In the genomic region with DNA sequence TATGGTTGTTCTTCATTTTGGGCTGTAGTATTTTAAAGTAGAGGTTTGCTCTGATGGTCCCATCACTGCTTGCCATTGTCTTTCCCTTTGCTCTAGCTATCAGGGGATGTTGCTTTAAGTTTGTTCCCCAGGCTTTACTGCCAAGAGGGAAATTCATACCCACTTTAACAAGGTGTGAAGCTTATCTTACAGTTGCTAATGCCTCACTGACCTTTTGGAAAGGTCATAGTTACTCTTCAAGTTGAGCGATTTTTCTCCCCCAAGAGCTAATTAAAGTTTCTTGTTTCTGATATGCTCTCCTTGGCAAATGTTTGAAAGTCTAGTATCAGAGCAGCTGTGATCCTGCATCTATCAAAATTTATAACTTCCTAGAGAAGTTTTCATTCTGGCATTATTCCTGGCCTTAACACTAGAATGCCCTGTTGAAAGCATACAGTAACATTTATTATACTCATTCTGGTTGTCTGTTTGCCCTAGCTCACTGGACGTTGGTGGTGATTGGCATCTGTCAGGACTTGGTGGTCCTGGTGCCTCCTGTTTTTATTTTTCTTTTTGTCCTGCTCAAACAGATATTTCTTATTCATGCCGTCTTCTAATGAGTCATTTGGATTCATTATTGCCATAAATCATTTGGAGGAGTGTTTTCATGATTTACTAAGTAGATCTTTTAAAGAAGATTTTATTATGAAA, we compare ENCODE assay signal across 13 cellular contexts. TPM values are rescaled to one million over a fixed set of nuclear protein-coding genes. Genes with fewer than 3 reads are reported as not detected.
A peak's percentile ranks its signal among the peaks of the same experiment; 100 is the strongest.
DNase-seq lines count a peak whose midpoint lies in the region; ATAC-seq and TF ChIP-seq lines count a peak whose summit lies in the region.
"Had no signal": no experiment of that assay in that cellular context is flagged by ENCODE, and none has a peak within 500 bp of the region (broad histone marks: within the 10 kb centered on the region; RNA-seq: fewer than 3 reads in every experiment).

No MANE protein-coding gene starts in this region.

- no TSS peak for BruUV-seq in Panc1 (replicated peaks; lab: Mats Ljungman, UMichigan)

- intact Hi-C loops in Panc1 (cut with micrococcal nuclease; ENCODE audit: unreplicated experiment): loop anchor here (10.0 kb wide), 1 partner anchor 184 kb away; no protein-coding TSS in a partner anchor
- intact Hi-C loops in activated CD4-positive, alpha-beta T cell treated with anti-CD3 and anti-CD28 coated beads for 36 hours (cut with DNase I, micrococcal nuclease): loop anchor here (5.0 to 10.0 kb wide), 2 partner anchors 38 to 326 kb away; a partner anchor contains a TSS

- H3K27ac ChIP-seq in Panc1 (ENCODE audit: low read length): peak overlapping the region; percentile 17; the same call in 1 of the 2 replicates
- H3K27ac ChIP-seq in subcutaneous abdominal adipose tissue (ENCODE audit: low read depth, low read length): peak overlapping the region; percentile 42

- H3K9ac ChIP-seq in subcutaneous abdominal adipose tissue (ENCODE audit: low read length in 5 of 5): no peak overlapping the region

- DNase-seq in Panc1 (ENCODE audit: low read depth, low spot score): no peak
- peak; percentile 16 for DNase-seq in astrocyte of the hippocampus (ENCODE audit: low read depth, low spot score)
- peak; percentile 51 for DNase-seq in left kidney (ENCODE audit: low read depth, low spot score)
- DNase-seq in DMS53 (lab: John Stamatoyannopoulos, UW): no peak
- no peak for DNase-seq in activated CD4-positive, alpha-beta T cell treated with anti-CD3 and anti-CD28 coated beads for 36 hours
- DNase-seq: activated naive CD4-positive, alpha-beta T cell treated with anti-CD3 and anti-CD28 coated beads, Interleukin-2, amount 10 ng/mL, durations not matched to agents 7 days and 5 days; DMS79 treated with DMSO at 0.1 percent for 48 hours; NCI-H2171; stimulated activated CD4-positive, alpha-beta T cell treated with anti-CD3 and anti-CD28 coated beads, Interleukin-2, amount 100 ng/mL, for 24 hours; substantia nigra had no signal

- H3K36me3 ChIP-seq in Panc1 (ENCODE audit: control insufficient read depth, insufficient read depth, low read length) (peaks cover 27% of the 10 kb centered on the region), subcutaneous abdominal adipose tissue (ENCODE audit: control insufficient read depth in 5 of 5, insufficient read depth in 5 of 5, low read length in 5 of 5) (peaks cover 3 to 48% (median 23%) of the 10 kb centered on the region in 5 donors)

- H3K4me3 Mint-ChIP-seq in activated CD4-positive, alpha-beta T cell treated with anti-CD3 and anti-CD28 coated beads for 36 hours: no peak overlapping the region
- H3K4me3 Mint-ChIP-seq: activated naive CD4-positive, alpha-beta T cell treated with anti-CD3 and anti-CD28 coated beads, Interleukin-2, amount 10 ng/mL, durations not matched to agents 7 days and 5 days had no signal

- 0 out of 2 replicates have a peak, but pooled peaks have one; percentile 22 for ATAC-seq in Panc1
- ATAC-seq in GM21786 (IDR thresholded peaks at IDR 0.05; ENCODE audit: unreplicated experiment): no peak
- no peak for ATAC-seq in activated CD4-positive, alpha-beta T cell treated with anti-CD3 and anti-CD28 coated beads for 36 hours

- peaks cover 58% of the 10 kb centered on the region for H3K4me1 Mint-ChIP-seq in activated CD4-positive, alpha-beta T cell treated with anti-CD3 and anti-CD28 coated beads for 36 hours

- no peak for TF ChIP-seq CTCF in Panc1 (IDR thresholded peaks at IDR 0.05)

- H3K9me3 Mint-ChIP-seq in activated CD4-positive, alpha-beta T cell treated with anti-CD3 and anti-CD28 coated beads for 36 hours (ENCODE audit: low read depth): no peaks in the 10 kb centered on the region
- H3K9me3 Mint-ChIP-seq: activated naive CD4-positive, alpha-beta T cell treated with anti-CD3 and anti-CD28 coated beads, Interleukin-2, amount 10 ng/mL, durations not matched to agents 7 days and 5 days; IgD-negative memory B cell had no signal

- H3K4me1 ChIP-seq in Panc1 (ENCODE audit: control insufficient read depth, insufficient read depth, low read length) (peaks cover 28% of the 10 kb centered on the region), subcutaneous abdominal adipose tissue (ENCODE audit: control insufficient read depth in 5 of 5, insufficient read depth in 5 of 5, low read length in 5 of 5) (peaks cover 0 to 47% (median 36%) of the 10 kb centered on the region in 5 donors)

- H3K36me3 Mint-ChIP-seq in activated CD4-positive, alpha-beta T cell treated with anti-CD3 and anti-CD28 coated beads for 36 hours (ENCODE audit: low read depth): peaks cover 76% of the 10 kb centered on the region

- CTCF ChIA-PET in Panc1 (lab: Charles Lee): interaction anchor here (0.5 kb wide), 1 partner anchor 444 kb away, joined by 4 read pairs; no protein-coding TSS in a partner anchor
- CTCF ChIA-PET in activated CD4-positive, alpha-beta T cell treated with anti-CD3 and anti-CD28 coated beads for 36 hours (lab: Charles Lee): interaction anchor here (1.3 kb wide), 1 partner anchor 41 kb away, joined by 3 read pairs; no protein-coding TSS in a partner anchor

- H3K4me3 ChIP-seq in Panc1 (ENCODE audit: low read depth in 2 of 2, low read length in 2 of 2) (no peak overlapping the region), subcutaneous abdominal adipose tissue (ENCODE audit: low read depth in 1 of 5, low read length in 5 of 5) (no peak overlapping the region)

- POLR2A ChIA-PET in Panc1 (lab: Charles Lee): no interaction called here
- POLR2A ChIA-PET in activated CD4-positive, alpha-beta T cell treated with anti-CD3 and anti-CD28 coated beads for 36 hours (lab: Charles Lee): interaction anchor here (1.3 kb wide), 1 partner anchor 9 kb away, joined by 5 read pairs; no protein-coding TSS in a partner anchor

- H3K27me3 Mint-ChIP-seq in activated CD4-positive, alpha-beta T cell treated with anti-CD3 and anti-CD28 coated beads for 36 hours: no peaks in the 10 kb centered on the region
- H3K27me3 Mint-ChIP-seq: activated naive CD4-positive, alpha-beta T cell treated with anti-CD3 and anti-CD28 coated beads, Interleukin-2, amount 10 ng/mL, durations not matched to agents 7 days and 5 days; IgD-negative memory B cell had no signal

- in situ Hi-C loops in Panc1 (cut with HindIII; ENCODE audit: low pct_unique_long_range_greater_than_20kb, low sequenced_read_pairs): no loop called here

- H3K27ac Mint-ChIP-seq in activated CD4-positive, alpha-beta T cell treated with anti-CD3 and anti-CD28 coated beads for 36 hours: no peak overlapping the region

- H3K9me3 ChIP-seq in Panc1 (ENCODE audit: control insufficient read depth, insufficient read depth, low read depth, low read length): no peaks in the 10 kb centered on the region
- no peaks in the 10 kb centered on the region for H3K9me3 ChIP-seq in subcutaneous abdominal adipose tissue (ENCODE audit: control insufficient read depth in 5 of 5, low read length in 5 of 5)

- H3K27me3 ChIP-seq in Panc1 (ENCODE audit: control insufficient read depth, insufficient read depth, low read length): no peaks in the 10 kb centered on the region
- no peaks in the 10 kb centered on the region for H3K27me3 ChIP-seq in subcutaneous abdominal adipose tissue (ENCODE audit: control insufficient read depth in 5 of 5, insufficient read depth in 4 of 5, low read length in 5 of 5)

RNA-seq across cellular contexts. Expression of a gene that starts 8.1 kb away (rescaled TPM):
- total RNA-seq in Panc1 (2021; ENCODE audit: unreplicated experiment): 286 TPM
- 181 TPM for polyA plus RNA-seq in Panc1 (2012; ENCODE audit: insufficient read length)
- 100 to 1,000 TPM; 116 to 130 TPM for total RNA-seq in activated CD4-positive, alpha-beta T cell treated with anti-CD3 and anti-CD28 coated beads for 36 hours

Comparison
In these comparisons a context has a peak if more than half of its experiments do, and no peak if none do; other contexts are left out.
1. DNase-seq: peak in astrocyte of the hippocampus (single experiment) and left kidney (single experiment); none in Panc1 (single experiment), DMS53 (single experiment) and activated CD4-positive, alpha-beta T cell treated with anti-CD3 and anti-CD28 coated beads for 36 hours (single experiment).